In the genomic region with DNA sequence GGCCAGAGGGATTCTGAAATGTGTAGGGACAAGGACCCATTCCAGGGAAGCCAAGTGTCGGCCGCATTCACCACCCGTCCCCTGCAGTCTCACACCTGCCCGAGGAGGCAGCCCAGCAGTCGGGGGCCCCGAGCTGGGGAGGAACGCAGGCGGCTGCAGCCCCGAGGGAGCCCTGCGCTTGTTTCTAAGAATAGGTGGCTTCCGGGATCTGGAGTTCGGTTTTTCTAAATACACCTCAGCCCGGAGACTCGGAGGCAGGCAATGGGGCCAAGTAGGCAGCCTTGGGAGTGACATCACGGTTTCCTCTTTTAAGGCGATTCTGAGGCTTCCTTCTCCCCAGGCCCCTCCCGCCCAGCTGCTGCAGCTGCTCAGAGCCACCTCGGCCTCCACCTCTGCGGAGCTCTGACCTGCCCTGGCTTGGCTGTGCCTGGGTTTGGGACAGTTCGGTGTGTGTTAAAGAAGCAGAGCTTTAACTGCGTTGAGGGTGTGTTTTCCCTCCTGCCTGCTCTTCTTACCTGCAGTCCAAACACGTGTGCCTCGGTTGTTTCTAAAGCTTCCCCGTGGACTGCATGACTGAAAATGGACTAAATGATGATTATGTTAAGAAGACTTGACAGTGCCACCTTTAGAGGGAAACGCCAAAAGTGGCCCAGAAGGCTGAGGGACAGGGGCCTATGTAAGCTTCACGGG, we compare ENCODE assay signal across 9 cellular contexts.
A peak's percentile ranks its signal among the peaks of the same experiment; 100 is the strongest.
DNase-seq lines count a peak whose midpoint lies in the region; ATAC-seq, FAIRE-seq and TF ChIP-seq lines count a peak whose summit lies in the region.
"Had no signal": no experiment of that assay in that cellular context is flagged by ENCODE, and none has a peak within 500 bp of the region (broad histone marks: within the 10 kb centered on the region; RNA-seq: fewer than 3 reads in every experiment).

No MANE protein-coding gene starts in this region.

- peaks cover 74% of the 10 kb centered on the region for H3K36me3 Mint-ChIP-seq in astrocyte (ENCODE audit: low read depth, unreplicated experiment)

- FAIRE-seq in astrocyte (lab: Jason Lieb, UNC) = no peak
- FAIRE-seq: A204.1 had no signal

- H3K27ac Mint-ChIP-seq in astrocyte (ENCODE audit: unreplicated experiment) = no peak overlapping the region

- no peak overlapping the region for H2AFZ ChIP-seq in astrocyte (ENCODE audit: low read depth, low read length)

- H3K27me3 Mint-ChIP-seq in astrocyte (ENCODE audit: low read depth, unreplicated experiment) = no peaks in the 10 kb centered on the region

- H3K27me3 ChIP-seq in astrocyte (ENCODE audit: insufficient read depth, low read length) = no peaks in the 10 kb centered on the region

- DNase-seq in NCI-H82 (lab: John Stamatoyannopoulos, UW) (peak; percentile 30), NCI-H82 treated with DMSO at 0.1 percent for 48 hours (lab: John Stamatoyannopoulos, UW; ENCODE audit: unreplicated experiment) (no peak), astrocyte (ENCODE audit: low read depth) (no peak), cerebellar nuclear complex (lab: John Stamatoyannopoulos, UW) (no peak), ACHN (no peak)

- H3K4me2 ChIP-seq in astrocyte (ENCODE audit: low read length) = peak overlapping the region; percentile 22

- H3K9me3 ChIP-seq in astrocyte (ENCODE audit: insufficient read depth, low read depth, low read length) = no peaks in the 10 kb centered on the region
- H3K9me3 ChIP-seq in mesodermal cell (ENCODE audit: control insufficient read depth, low read length) = peaks cover 30% of the 10 kb centered on the region

- H3K9ac ChIP-seq in astrocyte (ENCODE audit: low read length) = peak overlapping the region; percentile 80

- H3K4me3 ChIP-seq in astrocyte (ENCODE audit: insufficient read depth, low read depth, low read length) (no peak overlapping the region), mesodermal cell (ENCODE audit: extremely low read depth, insufficient read depth, low read length, poor library complexity, severe bottlenecking) (no peak overlapping the region)

- H3K79me2 ChIP-seq in astrocyte (ENCODE audit: insufficient read depth, low read length) = peaks cover 66% of the 10 kb centered on the region

- H3K36me3 ChIP-seq in astrocyte (ENCODE audit: insufficient read depth, low read length) = no peaks in the 10 kb centered on the region
- peaks cover 66% of the 10 kb centered on the region for H3K36me3 ChIP-seq in mesodermal cell (ENCODE audit: control insufficient read depth, insufficient read depth, low read length)

- no peak for TF ChIP-seq CTCF in astrocyte (IDR thresholded peaks at IDR 0.05; ENCODE audit: insufficient read depth, low read depth, low read length)

- peaks cover 53% of the 10 kb centered on the region for H3K4me1 Mint-ChIP-seq in astrocyte (ENCODE audit: low read depth, unreplicated experiment)

- in situ Hi-C loops in ACHN (cut with HindIII; ENCODE audit: low pct_ligation_motif_present, low pct_unique_long_range_greater_than_20kb, low sequenced_read_pairs) = no loop called here

- peaks cover 51% of the 10 kb centered on the region for H3K4me1 ChIP-seq in astrocyte (ENCODE audit: insufficient read depth, low read length)
- H3K4me1 ChIP-seq in mesodermal cell (ENCODE audit: control insufficient read depth, insufficient read depth, low read length, poor library complexity, severe bottlenecking) = peaks cover 45% of the 10 kb centered on the region

- H3K9me3 Mint-ChIP-seq in astrocyte (ENCODE audit: unreplicated experiment) = peaks cover 14% of the 10 kb centered on the region

- H3K27ac ChIP-seq in astrocyte (ENCODE audit: low read depth, low read length) (peak overlapping the region; percentile 98), mesodermal cell (ENCODE audit: low read depth, low read length, severe bottlenecking) (peak overlapping the region; percentile 39)

- WGBS in mesodermal cell (ENCODE audit: insufficient coverage in 2 of 2), 2 experiments = 46 to 53% methylated on average over 17 to 23 of the region's 26 CpGs

- H4K20me1 ChIP-seq in astrocyte (ENCODE audit: insufficient read depth, low read length) = no peaks in the 10 kb centered on the region

- no peak overlapping the region for H3K4me3 Mint-ChIP-seq in astrocyte (ENCODE audit: unreplicated experiment)

- ATAC-seq in HG03066 (IDR thresholded peaks at IDR 0.05; ENCODE audit: low read depth, unreplicated experiment) (peak; percentile 91), HG02610 (IDR thresholded peaks at IDR 0.05; ENCODE audit: unreplicated experiment) (no peak)
